ENCODE assay signal across 9 cellular contexts in genomic region chr6:57173056-57173885, GRCh38. TPM values are rescaled to one million over a fixed set of nuclear protein-coding genes. Genes with fewer than 3 reads are reported as not detected.
DNase-seq lines count a peak whose midpoint lies in the region; FAIRE-seq and TF ChIP-seq lines count a peak whose summit lies in the region.
"Had no signal": no experiment of that assay in that cellular context is flagged by ENCODE, and none has a peak within 500 bp of the region (broad histone marks: within the 10 kb centered on the region; RNA-seq: fewer than 3 reads in every experiment).

No MANE protein-coding gene starts in this region.

- no peak for TF ChIP-seq CTCF in fibroblast of the aortic adventitia (IDR thresholded peaks at IDR 0.05; ENCODE audit: insufficient read depth, low read length)

- peak overlapping the region; percentile 72 for H3K4me3 ChIP-seq in fibroblast of the aortic adventitia (ENCODE audit: low read depth, low read length)
- peak overlapping the region; percentile 61 for H3K4me3 ChIP-seq in neuron (ENCODE audit: low read length)

- FAIRE-seq in H54 (lab: Jason Lieb, UNC): no peak
- FAIRE-seq: frontal cortex had no signal

- H3K36me3 ChIP-seq in neuron (ENCODE audit: insufficient read depth, low read length): peaks cover 9% of the 10 kb centered on the region

- no peaks in the 10 kb centered on the region for H3K9me3 ChIP-seq in neuron (ENCODE audit: low read length)

- TF ChIP-seq POLR2A in H54 (IDR thresholded peaks at IDR 0.05; ENCODE audit: low read depth, low read length): no peak

- H3K4me1 ChIP-seq in neuron (ENCODE audit: insufficient read depth, low read length): no peaks in the 10 kb centered on the region

- H2AFZ ChIP-seq in neuron (ENCODE audit: low read depth, low read length): peak overlapping the region; percentile 80

- DNase-seq in activated T-cell treated with anti-CD3 and anti-CD28 coated beads for 1 hour (ENCODE audit: low read depth) (peak; percentile 16), activated T-cell treated with anti-CD3 and anti-CD28 coated beads for 4 hours (no peak), NCI-H510A (lab: John Stamatoyannopoulos, UW) (peak; percentile 12), fibroblast of the aortic adventitia (ENCODE audit: low read depth) (peak; percentile 49), retina (no peak), H54 (ENCODE audit: insufficient read length, low spot score) (no peak)
- DNase-seq in activated CD8-positive, alpha-beta memory T cell treated with anti-CD3 and anti-CD28 coated beads, Interleukin-2, amount 50 U/mL, for 48 hours: peak; percentile 62

- H3K27me3 ChIP-seq in neuron (ENCODE audit: insufficient read depth, low read length): no peaks in the 10 kb centered on the region

RNA-seq across cellular contexts. Expression of gene BAG2, which starts 1.1 kb away (rescaled TPM):
- 8.2 and 24.1 TPM in 2 replicates for total RNA-seq in fibroblast of the aortic adventitia (ENCODE audit: low replicate concordance)

RNA-seq across cellular contexts. Expression of gene RAB23, which starts 48.8 kb away (rescaled TPM):
- total RNA-seq in fibroblast of the aortic adventitia (ENCODE audit: low replicate concordance): 21.4 and 59.7 TPM in 2 replicates

Comparison
In these comparisons a context has a peak if more than half of its experiments do, and no peak if none do; other contexts are left out.
1. DNase-seq: peak in activated T-cell treated with anti-CD3 and anti-CD28 coated beads for 1 hour (single experiment), NCI-H510A (single experiment), activated CD8-positive, alpha-beta memory T cell treated with anti-CD3 and anti-CD28 coated beads, Interleukin-2, amount 50 U/mL, for 48 hours (single experiment) and fibroblast of the aortic adventitia (single experiment); none in activated T-cell treated with anti-CD3 and anti-CD28 coated beads for 4 hours (single experiment), retina (single experiment) and H54 (single experiment).